Comparison of ENCODE assay signal across 9 cellular contexts in the genomic region with DNA sequence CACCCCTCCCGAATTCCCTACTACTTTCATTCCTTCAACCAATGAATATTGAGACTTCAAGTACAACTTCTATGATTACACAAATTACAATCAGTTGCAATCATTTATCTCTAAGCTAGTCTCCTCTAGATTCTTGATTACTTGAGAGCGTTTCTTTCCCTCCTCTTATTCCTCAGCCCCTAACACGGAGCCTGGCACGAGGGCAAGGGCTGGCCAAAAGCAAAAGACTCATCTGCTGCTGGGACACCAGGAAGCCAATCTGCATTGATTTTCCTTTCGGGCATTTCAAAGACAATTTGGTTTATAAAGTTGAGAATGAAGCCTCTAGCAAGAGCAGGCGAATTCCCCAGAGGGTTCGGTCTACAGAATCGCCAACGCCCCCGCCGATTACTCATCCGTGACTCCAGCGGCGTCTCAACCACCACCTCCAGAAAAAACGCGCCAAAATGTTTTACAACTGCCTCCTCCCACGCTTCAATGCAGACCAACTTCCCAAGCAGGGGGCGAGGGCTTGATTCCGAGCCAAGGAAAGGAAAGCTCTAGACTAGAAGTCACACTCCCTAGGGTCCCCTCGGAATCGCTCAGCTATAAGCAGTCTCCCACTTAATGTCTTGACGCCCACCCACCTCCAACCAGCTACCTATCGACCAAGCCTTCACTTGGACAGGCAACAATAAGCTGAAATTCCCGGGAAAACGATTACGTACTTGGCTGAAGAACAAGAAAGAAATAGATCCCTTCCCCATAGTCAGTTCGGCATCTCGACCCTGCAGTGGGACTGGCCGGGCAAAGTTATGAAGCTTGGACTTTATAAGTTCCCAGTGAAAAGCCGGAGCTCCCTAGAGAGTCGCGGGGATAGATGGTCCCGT. TPM values are rescaled to one million over a fixed set of nuclear protein-coding genes. Genes with fewer than 3 reads are reported as not detected.
DNase-seq lines count a peak whose midpoint lies in the region; ATAC-seq lines count a peak whose summit lies in the region.
"Had no signal": no experiment of that assay in that cellular context is flagged by ENCODE, and none has a peak within 500 bp of the region (broad histone marks: within the 10 kb centered on the region; RNA-seq: fewer than 3 reads in every experiment).

No MANE protein-coding gene starts in this region.

- CTCF ChIA-PET in activated CD8-positive, alpha-beta memory T cell treated with anti-CD3 and anti-CD28 coated beads, Interleukin-2, amount 10 ng/mL, durations not matched to agents 7 days and 5 days (lab: Charles Lee), result interaction anchor here (1.0 to 1.1 kb wide), 2 partner anchors 17 to 1145 kb away, joined by 3 read pairs; no protein-coding TSS in a partner anchor

- peaks cover 17 to 34% (median 31%) of the 10 kb centered on the region in 5 donors for H3K27me3 ChIP-seq in subcutaneous abdominal adipose tissue (ENCODE audit: control insufficient read depth in 5 of 5, insufficient read depth in 4 of 5, low read length in 5 of 5)

- H3K4me3 ChIP-seq in subcutaneous abdominal adipose tissue (ENCODE audit: low read depth in 1 of 5, low read length in 5 of 5), result peak overlapping the region; percentile 11 to 46 (median 32)

- no peaks in the 10 kb centered on the region for H3K36me3 ChIP-seq in subcutaneous abdominal adipose tissue (ENCODE audit: control insufficient read depth in 5 of 5, insufficient read depth in 5 of 5, low read length in 5 of 5)

- peak; percentile 54 for DNase-seq in activated CD8-positive, alpha-beta memory T cell treated with anti-CD3 and anti-CD28 coated beads, Interleukin-2, amount 50 U/mL, for 48 hours
- DNase-seq in activated CD8-positive, alpha-beta memory T cell treated with anti-CD3 and anti-CD28 coated beads, Interleukin-2, amount 10 ng/mL, durations not matched to agents 7 days and 5 days, result no peak
- DNase-seq in NCI-H69 (lab: John Stamatoyannopoulos, UW) (peak; percentile 99), fibroblast of the conjunctiva (ENCODE audit: low read depth) (peak; percentile 49)
- DNase-seq in effector memory CD8-positive, alpha-beta T cell, result no peak

- H3K27ac ChIP-seq in subcutaneous abdominal adipose tissue (ENCODE audit: low read depth, low read length), result no peak overlapping the region

- H3K4me1 Mint-ChIP-seq in activated CD8-positive, alpha-beta memory T cell treated with anti-CD3 and anti-CD28 coated beads, Interleukin-2, amount 10 ng/mL, durations not matched to agents 7 days and 5 days, result peaks cover 5% of the 10 kb centered on the region
- H3K4me1 Mint-ChIP-seq in effector memory CD8-positive, alpha-beta T cell (ENCODE audit: low read depth in 2 of 2), result peaks cover 6 to 15% of the 10 kb centered on the region in 2 donors

- peaks cover 4% of the 10 kb centered on the region for H3K36me3 Mint-ChIP-seq in activated CD8-positive, alpha-beta memory T cell treated with anti-CD3 and anti-CD28 coated beads, Interleukin-2, amount 10 ng/mL, durations not matched to agents 7 days and 5 days
- H3K36me3 Mint-ChIP-seq in effector memory CD8-positive, alpha-beta T cell (ENCODE audit: insufficient read depth), result no peaks in the 10 kb centered on the region

- peaks cover 0 to 30% (median 27%) of the 10 kb centered on the region in 5 donors for H3K4me1 ChIP-seq in subcutaneous abdominal adipose tissue (ENCODE audit: control insufficient read depth in 5 of 5, insufficient read depth in 5 of 5, low read length in 5 of 5)

- no peaks in the 10 kb centered on the region for H3K9me3 ChIP-seq in subcutaneous abdominal adipose tissue (ENCODE audit: control insufficient read depth in 5 of 5, low read length in 5 of 5)

- no peak overlapping the region for H3K9ac ChIP-seq in subcutaneous abdominal adipose tissue (ENCODE audit: low read length in 5 of 5)

- no peak overlapping the region for H3K27ac Mint-ChIP-seq in activated CD8-positive, alpha-beta memory T cell treated with anti-CD3 and anti-CD28 coated beads, Interleukin-2, amount 10 ng/mL, durations not matched to agents 7 days and 5 days
- no peak overlapping the region for H3K27ac Mint-ChIP-seq in effector memory CD8-positive, alpha-beta T cell

- no peak overlapping the region for H3K4me3 Mint-ChIP-seq in activated CD8-positive, alpha-beta memory T cell treated with anti-CD3 and anti-CD28 coated beads, Interleukin-2, amount 10 ng/mL, durations not matched to agents 7 days and 5 days
- no peak overlapping the region for H3K4me3 Mint-ChIP-seq in effector memory CD8-positive, alpha-beta T cell

- H3K27me3 Mint-ChIP-seq in activated CD8-positive, alpha-beta memory T cell treated with anti-CD3 and anti-CD28 coated beads, Interleukin-2, amount 10 ng/mL, durations not matched to agents 7 days and 5 days, result peaks cover 67% of the 10 kb centered on the region
- peaks cover 65 to 81% of the 10 kb centered on the region in 2 donors for H3K27me3 Mint-ChIP-seq in effector memory CD8-positive, alpha-beta T cell

- ATAC-seq in activated CD8-positive, alpha-beta memory T cell treated with anti-CD3 and anti-CD28 coated beads, Interleukin-2, amount 10 ng/mL, durations not matched to agents 7 days and 5 days, result no peak
- ATAC-seq in HG03342 (IDR thresholded peaks at IDR 0.05; ENCODE audit: unreplicated experiment), result no peak
- ATAC-seq in HG03521 (IDR thresholded peaks at IDR 0.05; ENCODE audit: unreplicated experiment), result no peak
- no peak for ATAC-seq in effector memory CD8-positive, alpha-beta T cell (replicated peaks)

- no peaks in the 10 kb centered on the region for H3K9me3 Mint-ChIP-seq in activated CD8-positive, alpha-beta memory T cell treated with anti-CD3 and anti-CD28 coated beads, Interleukin-2, amount 10 ng/mL, durations not matched to agents 7 days and 5 days (ENCODE audit: low read depth)
- H3K9me3 Mint-ChIP-seq in effector memory CD8-positive, alpha-beta T cell, result peaks cover 0 to 2% of the 10 kb centered on the region in 2 donors

RNA-seq across cellular contexts. Expression of gene PCSK1, which starts 1.4 kb away (rescaled TPM):
- not detected for total RNA-seq in activated CD8-positive, alpha-beta memory T cell treated with anti-CD3 and anti-CD28 coated beads, Interleukin-2, amount 10 ng/mL, durations not matched to agents 7 days and 5 days
- total RNA-seq: osteocyte had no signal

Comparison
In these comparisons a context has a peak if more than half of its experiments do, and no peak if none do; other contexts are left out.
1. DNase-seq: peak in activated CD8-positive, alpha-beta memory T cell treated with anti-CD3 and anti-CD28 coated beads, Interleukin-2, amount 50 U/mL, for 48 hours (single experiment), NCI-H69 (single experiment) and fibroblast of the conjunctiva (single experiment); none in activated CD8-positive, alpha-beta memory T cell treated with anti-CD3 and anti-CD28 coated beads, Interleukin-2, amount 10 ng/mL, durations not matched to agents 7 days and 5 days (single experiment) and effector memory CD8-positive, alpha-beta T cell (0 of 3).